17 cellular contexts compared by ENCODE assay signal in genomic region chr7:112987171-112987570, GRCh38.
"Had no signal": no experiment of that assay in that cellular context is flagged by ENCODE, and none has a peak within 500 bp of the region (broad histone marks: within the 10 kb centered on the region; RNA-seq: fewer than 3 reads in every experiment).

No MANE protein-coding gene starts in this region.

- H3K27ac ChIP-seq: ascending aorta, gastrocnemius medialis, neutrophil had no signal

- H3K4me3 Mint-ChIP-seq: activated naive CD8-positive, alpha-beta T cell treated with anti-CD3 and anti-CD28 coated beads, Interleukin-2, amount 10 ng/mL, durations not matched to agents 7 days and 5 days; naive thymus-derived CD8-positive, alpha-beta T cell; T-helper 2 cell treated with Interferon-gamma antibody and Interleukin-4, amounts not matched to agents 5 μg/mL and 100 μg/mL, for 36 hours had no signal

- H3K4me1 Mint-ChIP-seq: activated naive CD8-positive, alpha-beta T cell treated with anti-CD3 and anti-CD28 coated beads, Interleukin-2, amount 10 ng/mL, durations not matched to agents 7 days and 5 days had no signal

- H3K36me3 ChIP-seq: ascending aorta, gastrocnemius medialis, heart right ventricle, neutrophil, transverse colon had no signal

- H3K4me1 ChIP-seq: gastrocnemius medialis had no signal

- H3K9me3 ChIP-seq: ascending aorta, gastrocnemius medialis, neutrophil, transverse colon had no signal

- H3K27me3 ChIP-seq: ascending aorta, gastrocnemius medialis, heart right ventricle, neutrophil, transverse colon had no signal

- H3K4me3 ChIP-seq: ascending aorta, gastrocnemius medialis, heart right ventricle, lung, transverse colon had no signal

- ATAC-seq: gastrocnemius medialis; heart right ventricle; left cardiac atrium; naive thymus-derived CD8-positive, alpha-beta T cell; stimulated activated naive CD8-positive, alpha-beta T cell treated with anti-CD3 and anti-CD28 coated beads, Interleukin-15, Interleukin-2, amounts not matched to agents 100 U/mL and 50 U/mL, for 24 hours had no signal

- H3K9me3 Mint-ChIP-seq: activated naive CD8-positive, alpha-beta T cell treated with anti-CD3 and anti-CD28 coated beads, Interleukin-2, amount 10 ng/mL, durations not matched to agents 7 days and 5 days; naive thymus-derived CD8-positive, alpha-beta T cell; T-helper 2 cell treated with Interferon-gamma antibody and Interleukin-4, amounts not matched to agents 5 μg/mL and 100 μg/mL, for 36 hours had no signal

- DNase-seq: activated CD4-positive, alpha-beta T cell treated with anti-CD3 and anti-CD28 coated beads, Interleukin-2, amount 50 U/mL, for 1 hour; activated CD8-positive, alpha-beta memory T cell treated with anti-CD3 and anti-CD28 coated beads for 24 hours; activated naive CD4-positive, alpha-beta T cell; activated naive CD8-positive, alpha-beta T cell treated with anti-CD3 and anti-CD28 coated beads, Interleukin-2, amount 10 ng/mL, durations not matched to agents 7 days and 5 days; dermis blood vessel endothelial cell; gastrocnemius medialis; heart right ventricle; left cardiac atrium; naive thymus-derived CD8-positive, alpha-beta T cell; retina; small intestine; stimulated activated naive CD8-positive, alpha-beta T cell treated with anti-CD3 and anti-CD28 coated beads, Interleukin-15, Interleukin-2, amounts not matched to agents 100 U/mL and 50 U/mL, for 24 hours; transverse colon had no signal

- H3K36me3 Mint-ChIP-seq: activated naive CD8-positive, alpha-beta T cell treated with anti-CD3 and anti-CD28 coated beads, Interleukin-2, amount 10 ng/mL, durations not matched to agents 7 days and 5 days; naive thymus-derived CD8-positive, alpha-beta T cell had no signal

- H3K27ac Mint-ChIP-seq: activated naive CD8-positive, alpha-beta T cell treated with anti-CD3 and anti-CD28 coated beads, Interleukin-2, amount 10 ng/mL, durations not matched to agents 7 days and 5 days; T-helper 2 cell treated with Interferon-gamma antibody and Interleukin-4, amounts not matched to agents 5 μg/mL and 100 μg/mL, for 36 hours had no signal
